1 cellular context compared by ENCODE assay signal in the genomic region with DNA sequence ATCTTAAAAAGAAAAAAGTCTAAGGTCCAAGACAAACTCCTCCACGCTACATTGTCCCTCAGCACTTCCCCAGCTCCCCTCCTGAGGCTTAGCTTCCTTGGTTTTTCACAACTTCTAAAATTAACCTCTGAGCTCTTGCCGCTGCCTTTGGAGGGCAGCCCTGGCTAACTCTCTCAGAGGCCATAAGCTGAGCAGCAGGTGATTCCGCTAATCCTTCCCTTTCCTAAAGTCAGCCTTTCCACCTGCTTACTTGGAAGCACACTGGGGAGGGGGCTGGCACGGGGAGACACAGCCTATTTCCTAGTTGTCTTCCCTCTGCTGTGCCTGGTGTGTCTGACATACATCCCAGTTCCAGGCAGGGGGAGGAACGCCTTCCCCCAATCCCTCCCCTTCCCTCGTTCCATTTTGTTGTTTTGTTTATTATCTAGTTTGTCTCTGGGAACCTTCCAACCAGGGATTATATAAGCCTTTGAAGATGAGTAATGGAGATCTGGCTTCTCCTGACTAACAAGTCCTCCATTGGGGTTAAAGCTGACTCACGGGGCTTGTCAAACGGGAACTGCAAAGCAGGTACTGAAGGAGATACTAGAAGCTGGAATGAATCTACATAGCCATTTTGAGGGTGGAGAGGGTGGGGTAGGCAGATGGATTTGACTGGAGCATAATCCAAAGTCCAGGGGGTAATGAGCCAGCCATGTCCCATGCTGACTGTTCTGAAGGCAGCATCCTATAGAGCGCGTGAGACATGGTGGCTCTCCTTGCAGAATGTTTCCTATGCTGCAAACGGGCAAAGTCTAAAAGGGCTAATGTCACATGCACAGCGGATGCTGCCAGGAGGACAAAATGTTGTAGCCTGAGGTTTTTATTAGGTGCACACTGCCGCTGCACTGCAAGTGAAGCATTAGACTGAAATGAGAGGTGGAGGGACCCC.
TF ChIP-seq lines count a peak whose summit lies in the region.

No MANE protein-coding gene starts in this region.

TF ChIP-seq in HCT116, 20 proteins besides CTCF, POLR2A, EP300 and RAD21 (continued from another document):
- TF ChIP-seq SRF (IDR thresholded peaks at IDR 0.05; ENCODE audit: low read depth), result peak; percentile 43; the same call in 1 of the 2 replicates
- no peak for TF ChIP-seq EZH2 (IDR thresholded peaks at IDR 0.05)
TF ChIP-seq in HCT116: peak in this region for 9.
